1 cellular context compared by ENCODE assay signal in genomic region chr15:78390823-78391222, GRCh38.
TF ChIP-seq lines count a peak whose summit lies in the region.

No MANE protein-coding gene starts in this region.

TF ChIP-seq in H1, 55 proteins besides CTCF, POLR2A, EP300 and RAD21 (continued from another document):
- TF ChIP-seq ATF2 (IDR thresholded peaks at IDR 0.05; ENCODE audit: low read length) (no peak), BACH1 (IDR thresholded peaks at IDR 0.05; ENCODE audit: low read length) (no peak), USF2 (IDR thresholded peaks at IDR 0.05; ENCODE audit: low read length) (no peak), NRF1 (IDR thresholded peaks at IDR 0.05; ENCODE audit: low read depth, low read length) (no peak), PHF8 (conservative IDR thresholded peaks at IDR 0.05; ENCODE audit: low read depth, low read length) (no peak), CEBPB (IDR thresholded peaks at IDR 0.05; ENCODE audit: low read depth, low read length) (no peak), SP4 (IDR thresholded peaks at IDR 0.05; ENCODE audit: low read length) (no peak), MAFK (IDR thresholded peaks at IDR 0.05; ENCODE audit: low read depth, low read length) (no peak), EZH2 (IDR thresholded peaks at IDR 0.05; ENCODE audit: low read depth, low read length, severe bottlenecking) (no peak), CHD2 (IDR thresholded peaks at IDR 0.05; ENCODE audit: low read length) (no peak), ASH2L (IDR thresholded peaks at IDR 0.05; ENCODE audit: low read length) (no peak), KDM4A (IDR thresholded peaks at IDR 0.05; ENCODE audit: low read depth, low read length, severe bottlenecking) (no peak), NANOG (IDR thresholded peaks at IDR 0.05; ENCODE audit: insufficient read depth, low read depth, low read length, poor library complexity, severe bottlenecking) (no peak)
TF ChIP-seq in H1: peak in this region for 0.
